ENCODE assay signal across 1 cellular context in the genomic region with DNA sequence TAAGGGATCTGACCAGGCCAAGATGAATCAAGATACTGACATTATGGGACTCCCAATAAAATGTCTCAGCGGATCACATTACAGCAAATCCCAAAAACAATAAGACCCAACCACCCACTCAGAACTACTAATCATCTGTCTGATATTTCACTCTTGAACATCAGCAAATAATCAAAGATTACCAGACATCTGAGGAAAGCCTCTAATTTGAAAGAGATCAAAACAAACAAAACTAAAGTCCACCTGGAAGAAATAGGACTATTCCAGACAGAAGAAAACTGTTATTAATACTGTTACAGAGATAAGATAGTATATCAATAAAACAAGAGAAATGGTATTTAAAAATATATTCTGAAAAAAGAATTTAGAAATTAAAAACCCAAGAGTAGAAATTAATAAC.
TF ChIP-seq lines count a peak whose summit lies in the region.

No MANE protein-coding gene starts in this region.

TF ChIP-seq in IMR-90, 13 proteins besides CTCF, POLR2A, EP300 and RAD21:
- TF ChIP-seq NFE2L2 (IDR thresholded peaks at IDR 0.05; ENCODE audit: low read depth, low read length), result no peak
- TF ChIP-seq USF2 (IDR thresholded peaks at IDR 0.05; ENCODE audit: low read depth, low read length), result no peak
- no peak for TF ChIP-seq CHD1 (IDR thresholded peaks at IDR 0.05; ENCODE audit: low read depth, low read length)
- no peak for TF ChIP-seq BHLHE40 (IDR thresholded peaks at IDR 0.05; ENCODE audit: low read depth, low read length)
- no peak for TF ChIP-seq FOS (IDR thresholded peaks at IDR 0.05; ENCODE audit: low read depth, low read length)
- no peak for TF ChIP-seq MAFK (IDR thresholded peaks at IDR 0.05; ENCODE audit: low read depth, low read length)
- no peak for TF ChIP-seq RCOR1 (IDR thresholded peaks at IDR 0.05; ENCODE audit: insufficient replicate concordance, low read length)
- no peak for TF ChIP-seq MAZ (IDR thresholded peaks at IDR 0.05; ENCODE audit: borderline replicate concordance, low read depth, low read length)
- TF ChIP-seq RFX5 (IDR thresholded peaks at IDR 0.05; ENCODE audit: low read depth, low read length), result no peak
